9 cellular contexts compared by ENCODE assay signal in the genomic region with DNA sequence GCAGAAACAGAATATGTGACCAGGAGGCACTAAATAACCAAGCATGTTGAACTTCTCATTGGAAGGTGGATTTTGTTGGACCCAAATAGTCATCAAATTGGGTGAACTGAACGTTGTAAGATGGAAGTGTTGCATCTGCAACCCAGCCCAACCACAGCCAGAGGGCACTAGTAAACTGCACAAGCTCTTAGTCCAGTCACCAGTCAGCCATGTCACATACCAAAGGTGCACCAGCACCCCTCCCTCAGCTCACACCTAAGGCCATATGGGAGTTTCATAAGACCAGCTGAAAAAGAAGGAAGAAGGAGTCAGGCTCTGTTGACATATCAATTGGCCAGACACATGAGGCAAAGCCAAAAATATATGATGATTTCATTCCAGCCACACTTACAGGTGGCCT.
A peak's percentile ranks its signal among the peaks of the same experiment; 100 is the strongest.
DNase-seq lines count a peak whose midpoint lies in the region; ATAC-seq, FAIRE-seq and TF ChIP-seq lines count a peak whose summit lies in the region.
"Had no signal": no experiment of that assay in that cellular context is flagged by ENCODE, and none has a peak within 500 bp of the region (broad histone marks: within the 10 kb centered on the region; RNA-seq: fewer than 3 reads in every experiment).

No MANE protein-coding gene starts in this region.

- H3K4me3 ChIP-seq in AG09309 (ENCODE audit: control insufficient read depth, low read depth, low read length): no peak overlapping the region
- H3K4me3 ChIP-seq in endothelial cell of umbilical vein (replicated peaks in 1 of 3; ENCODE audit: insufficient read depth in 1 of 3, low read depth in 1 of 3, low read length in 3 of 3): no peak overlapping the region

- no peak for DNase-seq in AG09309 (ENCODE audit: low read depth)
- DNase-seq in HuH-7 (ENCODE audit: low spot score): peak; percentile 22
- peak; percentile 30 for DNase-seq in endothelial cell of umbilical vein (ENCODE audit: low read depth, low spot score)
- no peak for DNase-seq in activated CD8-positive, alpha-beta memory T cell treated with anti-CD3 and anti-CD28 coated beads, Interleukin-2, amount 50 U/mL, for 4 hours
- DNase-seq in activated CD4-positive, alpha-beta memory T cell treated with anti-CD3 and anti-CD28 coated beads, Interleukin-2, amount 10 ng/mL, durations not matched to agents 7 days and 5 days: no peak

- H3K27ac ChIP-seq in endothelial cell of umbilical vein (ENCODE audit: insufficient read depth, low read depth, low read length): no peak overlapping the region

- CTCF ChIA-PET in endothelial cell of umbilical vein (lab: Charles Lee): interaction anchor here (0.6 to 3.0 kb wide), 6 partner anchors 139 to 790 kb away, joined by 3 to 29 read pairs (median 4); no protein-coding TSS in a partner anchor
- CTCF ChIA-PET in activated CD4-positive, alpha-beta memory T cell treated with anti-CD3 and anti-CD28 coated beads, Interleukin-2, amount 10 ng/mL, durations not matched to agents 7 days and 5 days (lab: Charles Lee): no interaction called here

- no peak overlapping the region for H3K27ac Mint-ChIP-seq in activated CD4-positive, alpha-beta memory T cell treated with anti-CD3 and anti-CD28 coated beads, Interleukin-2, amount 10 ng/mL, durations not matched to agents 7 days and 5 days
- H3K27ac Mint-ChIP-seq: IgD-negative memory B cell had no signal

- H2AFZ ChIP-seq in endothelial cell of umbilical vein (ENCODE audit: low read depth, low read length): no peak overlapping the region

- no peaks in the 10 kb centered on the region for H3K36me3 Mint-ChIP-seq in activated CD4-positive, alpha-beta memory T cell treated with anti-CD3 and anti-CD28 coated beads, Interleukin-2, amount 10 ng/mL, durations not matched to agents 7 days and 5 days (ENCODE audit: low read depth)
- H3K36me3 Mint-ChIP-seq: IgD-negative memory B cell had no signal

- no peaks in the 10 kb centered on the region for H3K9me3 Mint-ChIP-seq in activated CD4-positive, alpha-beta memory T cell treated with anti-CD3 and anti-CD28 coated beads, Interleukin-2, amount 10 ng/mL, durations not matched to agents 7 days and 5 days

- no peaks in the 10 kb centered on the region for H3K9me1 ChIP-seq in endothelial cell of umbilical vein (replicated peaks; ENCODE audit: control insufficient read depth, extremely low read depth, insufficient read depth, low read length)

- POLR2A ChIA-PET in endothelial cell of umbilical vein (lab: Charles Lee): no interaction called here
- POLR2A ChIA-PET in activated CD4-positive, alpha-beta memory T cell treated with anti-CD3 and anti-CD28 coated beads, Interleukin-2, amount 10 ng/mL, durations not matched to agents 7 days and 5 days (lab: Charles Lee): no interaction called here

- no peaks in the 10 kb centered on the region for H3K79me2 ChIP-seq in endothelial cell of umbilical vein (ENCODE audit: control insufficient read depth, insufficient read depth, low read length)

- H3K4me2 ChIP-seq in endothelial cell of umbilical vein (ENCODE audit: insufficient read depth, low read length): no peak overlapping the region

- H3K4me3 Mint-ChIP-seq in activated CD4-positive, alpha-beta memory T cell treated with anti-CD3 and anti-CD28 coated beads, Interleukin-2, amount 10 ng/mL, durations not matched to agents 7 days and 5 days: no peak overlapping the region
- H3K4me3 Mint-ChIP-seq: IgD-negative memory B cell had no signal

- no peaks in the 10 kb centered on the region for H3K36me3 ChIP-seq in endothelial cell of umbilical vein (ENCODE audit: control insufficient read depth in 2 of 2, extremely low read depth in 1 of 2, insufficient read depth in 2 of 2, low read length in 2 of 2)

- no peaks in the 10 kb centered on the region for H3K27me3 Mint-ChIP-seq in activated CD4-positive, alpha-beta memory T cell treated with anti-CD3 and anti-CD28 coated beads, Interleukin-2, amount 10 ng/mL, durations not matched to agents 7 days and 5 days
- H3K27me3 Mint-ChIP-seq: IgD-negative memory B cell had no signal

- peak; percentile 42 for ATAC-seq in GM19397 (IDR thresholded peaks at IDR 0.05; ENCODE audit: unreplicated experiment)
- no peak for ATAC-seq in GM18519 (IDR thresholded peaks at IDR 0.05; ENCODE audit: low FRiP score, unreplicated experiment)
- ATAC-seq in HG03520 (IDR thresholded peaks at IDR 0.05; ENCODE audit: unreplicated experiment): no peak

- FAIRE-seq in endothelial cell of umbilical vein (lab: Jason Lieb, UNC): no peak

- no peaks in the 10 kb centered on the region for H4K20me1 ChIP-seq in endothelial cell of umbilical vein (replicated peaks; ENCODE audit: control insufficient read depth, extremely low read depth, insufficient read depth, low read length)

- no peaks in the 10 kb centered on the region for H3K4me1 ChIP-seq in endothelial cell of umbilical vein (ENCODE audit: control insufficient read depth, extremely low read depth, insufficient read depth, low read length)

- H3K9ac ChIP-seq in endothelial cell of umbilical vein (replicated peaks; ENCODE audit: extremely low read depth, insufficient read depth, low read length): no peak overlapping the region

- intact Hi-C loops in endothelial cell of umbilical vein (cut with micrococcal nuclease): loop anchor here (1.0 to 10.0 kb wide), 3 partner anchors 729 to 967 kb away; no protein-coding TSS in a partner anchor

- TF ChIP-seq POLR2A in endothelial cell of umbilical vein (IDR thresholded peaks at IDR 0.05; ENCODE audit: low read depth, low read length): no peak

- no peaks in the 10 kb centered on the region for H3K4me1 Mint-ChIP-seq in activated CD4-positive, alpha-beta memory T cell treated with anti-CD3 and anti-CD28 coated beads, Interleukin-2, amount 10 ng/mL, durations not matched to agents 7 days and 5 days
- H3K4me1 Mint-ChIP-seq: IgD-negative memory B cell had no signal

- BruUV-seq in endothelial cell of umbilical vein (replicated peaks; lab: Mats Ljungman, UMichigan): no TSS peak

- no peaks in the 10 kb centered on the region for H3K27me3 ChIP-seq in endothelial cell of umbilical vein (ENCODE audit: control insufficient read depth in 2 of 2, insufficient read depth in 2 of 2, low read length in 2 of 2)

- peak; percentile 21 for TF ChIP-seq CTCF in AG09309 (IDR thresholded peaks at IDR 0.05; ENCODE audit: control insufficient read depth, insufficient read depth, low read depth, low read length, missing control alignments)
- TF ChIP-seq CTCF in endothelial cell of umbilical vein (IDR thresholded peaks at IDR 0.05; ENCODE audit: extremely low read depth in 1 of 2, insufficient read depth in 1 of 2, low read depth in 1 of 2, low read length in 2 of 2): peak; percentile 17 to 49

- no peaks in the 10 kb centered on the region for H3K9me3 ChIP-seq in endothelial cell of umbilical vein (replicated peaks; ENCODE audit: control insufficient read depth, insufficient read depth, low read length)

- dilution Hi-C loops in endothelial cell of umbilical vein (cut with MboI; ENCODE audit: extremely low pct_ligation_motif_present, low sequenced_read_pairs): no loop called here

TF ChIP-seq in endothelial cell of umbilical vein, 7 proteins besides CTCF, POLR2A, EP300 and RAD21:
- TF ChIP-seq, protein P1, sequence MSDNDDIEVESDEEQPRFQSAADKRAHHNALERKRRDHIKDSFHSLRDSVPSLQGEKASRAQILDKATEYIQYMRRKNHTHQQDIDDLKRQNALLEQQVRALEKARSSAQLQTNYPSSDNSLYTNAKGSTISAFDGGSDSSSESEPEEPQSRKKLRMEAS (IDR thresholded peaks at IDR 0.05; ENCODE audit: insufficient read depth, insufficient read length): no peak
- TF ChIP-seq MYC (IDR thresholded peaks at IDR 0.05; ENCODE audit: low read depth, low read length) (no peak), GATA2 (IDR thresholded peaks at IDR 0.05; ENCODE audit: insufficient read depth, insufficient read length, low read depth, low read length) (no peak), POLR2AphosphoS5 (IDR thresholded peaks at IDR 0.05; ENCODE audit: insufficient read depth, low read depth, low read length) (no peak), JUN (IDR thresholded peaks at IDR 0.05; ENCODE audit: borderline replicate concordance, insufficient read depth, insufficient read length, low read depth) (no peak), EZH2 (IDR thresholded peaks at IDR 0.05; ENCODE audit: borderline replicate concordance, low read depth, low read length, severe bottlenecking) (no peak), FOS (IDR thresholded peaks at IDR 0.05; ENCODE audit: borderline replicate concordance, insufficient read depth, low read length) (no peak)

Comparison
In these comparisons a context has a peak if more than half of its experiments do, and no peak if none do; other contexts are left out.
1. DNase-seq: peak in HuH-7 (single experiment) and endothelial cell of umbilical vein (single experiment); none in AG09309 (single experiment), activated CD8-positive, alpha-beta memory T cell treated with anti-CD3 and anti-CD28 coated beads, Interleukin-2, amount 50 U/mL, for 4 hours (single experiment) and activated CD4-positive, alpha-beta memory T cell treated with anti-CD3 and anti-CD28 coated beads, Interleukin-2, amount 10 ng/mL, durations not matched to agents 7 days and 5 days (single experiment).